In the genomic region with DNA sequence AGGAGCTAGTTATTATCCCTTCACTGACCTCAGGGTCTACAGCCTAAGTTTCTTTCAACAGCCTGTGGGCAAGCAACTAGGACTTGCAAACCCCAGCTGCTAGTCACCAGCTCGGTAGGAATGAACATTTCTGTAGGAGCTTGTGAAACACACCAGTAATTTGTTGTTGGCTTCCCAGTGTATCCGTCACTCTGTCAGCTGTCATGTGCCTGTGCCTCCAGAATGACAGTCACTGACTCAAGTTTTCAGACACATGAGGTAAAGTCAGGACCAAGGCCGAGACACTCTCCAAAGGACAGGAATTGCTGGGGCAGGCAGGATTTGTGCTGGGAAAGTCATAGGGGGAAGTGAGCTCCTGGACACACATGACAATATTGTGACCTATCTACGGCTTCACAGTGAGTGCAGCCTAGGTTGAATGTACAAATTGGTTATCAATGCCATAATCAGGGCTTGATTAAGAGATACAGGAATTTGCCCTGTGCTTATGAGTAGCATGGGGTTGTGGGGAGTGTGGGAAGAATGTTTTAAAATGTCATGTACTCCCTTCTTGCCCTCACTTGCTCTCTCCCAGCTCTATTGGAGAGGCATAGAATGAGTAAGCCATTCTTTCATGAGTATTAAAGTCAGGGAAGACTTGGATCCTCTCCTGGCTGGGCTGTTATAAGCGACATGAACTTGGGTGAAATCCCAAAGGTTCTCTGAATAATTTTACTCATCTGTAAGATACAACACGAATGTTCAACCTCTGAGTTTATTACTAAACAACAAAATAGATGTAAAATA, we compare ENCODE assay signal across 18 cellular contexts.
DNase-seq lines count a peak whose midpoint lies in the region; ATAC-seq and TF ChIP-seq lines count a peak whose summit lies in the region.
"Had no signal": no experiment of that assay in that cellular context is flagged by ENCODE, and none has a peak within 500 bp of the region (broad histone marks: within the 10 kb centered on the region; RNA-seq: fewer than 3 reads in every experiment).

No MANE protein-coding gene starts in this region.

- WGBS in psoas muscle, 3 donors: 33 to 40% (median 38%) methylated on average over 6 of the region's 6 CpGs

- DNase-seq in SK-MEL-5 (ENCODE audit: low read depth, low spot score): peak; percentile 29
- peak; percentile 9 for DNase-seq in kidney tubule cell (ENCODE audit: low spot score)
- DNase-seq in psoas muscle: peak in 1 of 2 donors; percentile 18
- no peak for DNase-seq in NCI-H1105 treated with DMSO at 0.1 percent for 48 hours (lab: John Stamatoyannopoulos, UW)
- DNase-seq: AML-193; Calu3; CD4-positive, alpha-beta T cell; DMS79 treated with DMSO at 0.1 percent for 48 hours; H7; IMR-90 had no signal

- intact Hi-C loops in psoas muscle (cut with DNase I): no loop called here

- H3K4me1 ChIP-seq in psoas muscle: no peaks in the 10 kb centered on the region

- H3K36me3 ChIP-seq in psoas muscle (ENCODE audit: insufficient read depth in 1 of 2, low read depth in 1 of 2): no peaks in the 10 kb centered on the region

- no peaks in the 10 kb centered on the region for H3K9me3 ChIP-seq in psoas muscle

- no peaks in the 10 kb centered on the region for H3K27me3 ChIP-seq in psoas muscle (ENCODE audit: insufficient read depth in 3 of 3, low read length in 2 of 3)

- TF ChIP-seq CTCF in psoas muscle (IDR thresholded peaks at IDR 0.05): no peak

- H3K27ac ChIP-seq in psoas muscle: peak overlapping the region; percentile 72
- H3K27ac ChIP-seq: C4-2B had no signal

- H3K4me3 ChIP-seq in psoas muscle: no peak overlapping the region
- H3K4me3 ChIP-seq: GM12878, GM23338, K562 had no signal

- ATAC-seq in psoas muscle: peak; percentile 80 to 92 (median 92)
- ATAC-seq in HG02840 (IDR thresholded peaks at IDR 0.05; ENCODE audit: low FRiP score, unreplicated experiment): no peak
- no peak for ATAC-seq in HG03354 (IDR thresholded peaks at IDR 0.05; ENCODE audit: poor library complexity, severe bottlenecking, unreplicated experiment)
- ATAC-seq in HG02759 (IDR thresholded peaks at IDR 0.05; ENCODE audit: unreplicated experiment): no peak
- ATAC-seq: GM12878, GM23338, HCT116, K562 had no signal

- in situ Hi-C loops in SK-MEL-5 (cut with HindIII; ENCODE audit: low pct_unique_long_range_greater_than_20kb, low sequenced_read_pairs): no loop called here

Comparison
In these comparisons a context has a peak if more than half of its experiments do, and no peak if none do; other contexts are left out.
1. ATAC-seq: peak in psoas muscle (4 of 4); none in HG02840 (single experiment), HG03354 (single experiment) and HG02759 (single experiment).